In the genomic region with DNA sequence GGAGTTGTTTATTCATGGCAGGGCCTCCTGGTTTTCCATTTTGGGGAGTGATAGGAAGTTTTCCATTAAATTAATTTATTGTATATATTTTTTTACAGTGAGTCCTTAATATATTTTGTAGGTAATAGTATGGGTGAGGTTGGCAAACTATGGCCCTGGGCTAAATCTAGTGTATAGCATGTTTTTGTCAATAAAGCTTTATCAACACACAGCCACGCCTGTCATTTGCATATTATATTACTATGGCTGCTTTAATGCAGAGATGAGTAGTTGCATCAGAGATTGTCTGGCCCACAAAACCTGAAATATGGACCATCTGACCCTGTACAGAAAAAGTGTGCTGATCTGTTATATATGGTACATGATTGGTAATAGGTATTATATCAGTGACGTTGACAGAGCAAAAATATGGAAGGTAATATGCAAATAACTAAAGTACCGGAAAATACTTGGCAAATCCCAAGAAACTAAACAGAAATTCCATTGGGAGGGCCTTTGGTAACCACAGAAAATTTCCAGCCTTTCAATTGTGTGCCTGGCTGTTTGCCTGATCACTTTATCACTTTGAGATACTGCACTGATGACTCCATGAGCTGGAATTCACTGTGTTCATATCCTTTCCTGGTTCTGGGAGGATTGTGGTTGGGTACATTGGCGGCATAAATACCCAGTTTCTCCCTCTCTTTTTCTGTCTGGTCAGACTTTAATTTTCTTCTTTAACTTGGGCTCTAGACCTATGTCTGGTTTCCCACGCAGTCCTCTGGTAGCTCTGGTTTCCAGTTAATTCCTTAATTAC, we compare ENCODE assay signal across 11 cellular contexts.
DNase-seq lines count a peak whose midpoint lies in the region; ATAC-seq, FAIRE-seq and TF ChIP-seq lines count a peak whose summit lies in the region.
"Had no signal": no experiment of that assay in that cellular context is flagged by ENCODE, and none has a peak within 500 bp of the region (broad histone marks: within the 10 kb centered on the region; RNA-seq: fewer than 3 reads in every experiment).

No MANE protein-coding gene starts in this region.

- H3K4me1 ChIP-seq in Panc1 (ENCODE audit: control insufficient read depth, insufficient read depth, low read length) (no peaks in the 10 kb centered on the region), endothelial cell of umbilical vein (ENCODE audit: control insufficient read depth, extremely low read depth, insufficient read depth, low read length) (peaks cover 48% of the 10 kb centered on the region)

- CTCF ChIA-PET in Panc1 (lab: Charles Lee) = no interaction called here
- CTCF ChIA-PET in endothelial cell of umbilical vein (lab: Charles Lee) = interaction anchor here (0.7 to 1.3 kb wide), 3 partner anchors 9 to 179 kb away, joined by 3 to 7 read pairs (median 3); no protein-coding TSS in a partner anchor

- DNase-seq in Daoy (ENCODE audit: low read depth) (peak; percentile 96), Panc1 (ENCODE audit: low read depth, low spot score) (no peak), endothelial cell of umbilical vein (ENCODE audit: low read depth, low spot score) (peak; percentile 82), omental fat pad (ENCODE audit: low spot score) (no peak), NCI-H1105 treated with DMSO at 0.1 percent for 48 hours (lab: John Stamatoyannopoulos, UW) (no peak)
- DNase-seq in stimulated activated CD4-positive, alpha-beta T cell treated with anti-CD3 and anti-CD28 coated beads, Interleukin-2, amount 100 ng/mL, for 48 hours = no peak
- DNase-seq: COR-L47; stimulated activated CD4-positive, alpha-beta T cell treated with anti-CD3 and anti-CD28 coated beads, Interleukin-4, amount 100 ng/mL, for 1 hour; substantia nigra had no signal

- H2AFZ ChIP-seq in endothelial cell of umbilical vein (ENCODE audit: low read depth, low read length) = peak overlapping the region; percentile 78

- H3K27ac ChIP-seq in Panc1 (ENCODE audit: low read length) (no peak overlapping the region), endothelial cell of umbilical vein (ENCODE audit: insufficient read depth, low read depth, low read length) (peak overlapping the region; percentile 99)

- peak; percentile 48; the same call in 1 of the 2 replicates for ATAC-seq in Panc1
- ATAC-seq in omental fat pad (ENCODE audit: low FRiP score) = peak; percentile 79
- ATAC-seq in esophagus mucosa = no peak
- ATAC-seq in GM19463 (IDR thresholded peaks at IDR 0.05; ENCODE audit: unreplicated experiment) = no peak

- H3K79me2 ChIP-seq in endothelial cell of umbilical vein (ENCODE audit: control insufficient read depth, insufficient read depth, low read length) = no peaks in the 10 kb centered on the region

- no peak for TF ChIP-seq CTCF in Panc1 (IDR thresholded peaks at IDR 0.05)
- no peak for TF ChIP-seq CTCF in endothelial cell of umbilical vein (IDR thresholded peaks at IDR 0.05; ENCODE audit: extremely low read depth in 1 of 2, insufficient read depth in 1 of 2, low read depth in 1 of 2, low read length in 2 of 2)
- no peak for TF ChIP-seq CTCF in omental fat pad (IDR thresholded peaks at IDR 0.05)

- H3K4me2 ChIP-seq in endothelial cell of umbilical vein (ENCODE audit: insufficient read depth, low read length) = peak overlapping the region; percentile 62

- H3K9me3 ChIP-seq in Panc1 (ENCODE audit: control insufficient read depth, insufficient read depth, low read depth, low read length) (no peaks in the 10 kb centered on the region), endothelial cell of umbilical vein (replicated peaks; ENCODE audit: control insufficient read depth, insufficient read depth, low read length) (no peaks in the 10 kb centered on the region)

- in situ Hi-C loops in Panc1 (cut with HindIII; ENCODE audit: low pct_unique_long_range_greater_than_20kb, low sequenced_read_pairs) = no loop called here

- intact Hi-C loops in Panc1 (cut with micrococcal nuclease; ENCODE audit: unreplicated experiment) = no loop called here
- intact Hi-C loops in endothelial cell of umbilical vein (cut with micrococcal nuclease) = no loop called here

- TF ChIP-seq POLR2A in endothelial cell of umbilical vein (IDR thresholded peaks at IDR 0.05; ENCODE audit: low read depth, low read length) = no peak

- H3K9ac ChIP-seq in endothelial cell of umbilical vein (replicated peaks; ENCODE audit: extremely low read depth, insufficient read depth, low read length) = peak overlapping the region; percentile 79

- FAIRE-seq in endothelial cell of umbilical vein (lab: Jason Lieb, UNC) = peak; percentile 90

- H3K4me3 ChIP-seq in Panc1 (ENCODE audit: low read depth in 2 of 2, low read length in 2 of 2) = no peak overlapping the region
- H3K4me3 ChIP-seq in endothelial cell of umbilical vein (replicated peaks in 1 of 3; ENCODE audit: insufficient read depth in 1 of 3, low read depth in 1 of 3, low read length in 3 of 3) = no peak overlapping the region

- H3K27me3 ChIP-seq in Panc1 (ENCODE audit: control insufficient read depth, insufficient read depth, low read length) = no peaks in the 10 kb centered on the region
- no peaks in the 10 kb centered on the region for H3K27me3 ChIP-seq in endothelial cell of umbilical vein (ENCODE audit: control insufficient read depth in 2 of 2, insufficient read depth in 2 of 2, low read length in 2 of 2)

- BruUV-seq in Panc1 (replicated peaks; lab: Mats Ljungman, UMichigan) = no TSS peak
- BruUV-seq in endothelial cell of umbilical vein (replicated peaks; lab: Mats Ljungman, UMichigan) = no TSS peak

- POLR2A ChIA-PET in Panc1 (lab: Charles Lee) (no interaction called here), endothelial cell of umbilical vein (lab: Charles Lee) (interaction anchor here (0.8 kb wide), 1 partner anchor 10 kb away, joined by 3 read pairs; no protein-coding TSS in a partner anchor)

- no peaks in the 10 kb centered on the region for H3K9me1 ChIP-seq in endothelial cell of umbilical vein (replicated peaks; ENCODE audit: control insufficient read depth, extremely low read depth, insufficient read depth, low read length)

- dilution Hi-C loops in endothelial cell of umbilical vein (cut with MboI; ENCODE audit: extremely low pct_ligation_motif_present, low sequenced_read_pairs) = no loop called here

- no peaks in the 10 kb centered on the region for H3K36me3 ChIP-seq in Panc1 (ENCODE audit: control insufficient read depth, insufficient read depth, low read length)
- H3K36me3 ChIP-seq in endothelial cell of umbilical vein (ENCODE audit: control insufficient read depth in 2 of 2, extremely low read depth in 1 of 2, insufficient read depth in 2 of 2, low read length in 2 of 2) = no peaks in the 10 kb centered on the region

- H4K20me1 ChIP-seq in endothelial cell of umbilical vein (replicated peaks; ENCODE audit: control insufficient read depth, extremely low read depth, insufficient read depth, low read length) = no peaks in the 10 kb centered on the region

TF ChIP-seq in endothelial cell of umbilical vein, 7 proteins besides CTCF, POLR2A, EP300 and RAD21:
- TF ChIP-seq EZH2 (IDR thresholded peaks at IDR 0.05; ENCODE audit: borderline replicate concordance, low read depth, low read length, severe bottlenecking) (no peak), MYC (IDR thresholded peaks at IDR 0.05; ENCODE audit: low read depth, low read length) (no peak), JUN (IDR thresholded peaks at IDR 0.05; ENCODE audit: borderline replicate concordance, insufficient read depth, insufficient read length, low read depth) (peak; percentile 31), FOS (IDR thresholded peaks at IDR 0.05; ENCODE audit: borderline replicate concordance, insufficient read depth, low read length) (peak; percentile 73), GATA2 (IDR thresholded peaks at IDR 0.05; ENCODE audit: insufficient read depth, insufficient read length, low read depth, low read length) (peak; percentile 83), POLR2AphosphoS5 (IDR thresholded peaks at IDR 0.05; ENCODE audit: insufficient read depth, low read depth, low read length) (peak; percentile 67)
- TF ChIP-seq, protein P1, sequence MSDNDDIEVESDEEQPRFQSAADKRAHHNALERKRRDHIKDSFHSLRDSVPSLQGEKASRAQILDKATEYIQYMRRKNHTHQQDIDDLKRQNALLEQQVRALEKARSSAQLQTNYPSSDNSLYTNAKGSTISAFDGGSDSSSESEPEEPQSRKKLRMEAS (IDR thresholded peaks at IDR 0.05; ENCODE audit: insufficient read depth, insufficient read length) = no peak

Comparison
In these comparisons a context has a peak if more than half of its experiments do, and no peak if none do; other contexts are left out.
1. DNase-seq: peak in Daoy (single experiment) and endothelial cell of umbilical vein (single experiment); none in Panc1 (single experiment), omental fat pad (single experiment), NCI-H1105 treated with DMSO at 0.1 percent for 48 hours (single experiment) and stimulated activated CD4-positive, alpha-beta T cell treated with anti-CD3 and anti-CD28 coated beads, Interleukin-2, amount 100 ng/mL, for 48 hours (0 of 2).
2. ATAC-seq: peak in Panc1 (single experiment) and omental fat pad (single experiment); none in esophagus mucosa (single experiment) and GM19463 (single experiment).